In genomic region chr16:57618306-57619132, GRCh38 we compare ENCODE assay signal across 12 cellular contexts. TPM values are rescaled to one million over a fixed set of nuclear protein-coding genes. Genes with fewer than 3 reads are reported as not detected.
DNase-seq lines count a peak whose midpoint lies in the region; ATAC-seq and TF ChIP-seq lines count a peak whose summit lies in the region.
"Had no signal": no experiment of that assay in that cellular context is flagged by ENCODE, and none has a peak within 500 bp of the region (broad histone marks: within the 10 kb centered on the region; RNA-seq: fewer than 3 reads in every experiment).

No MANE protein-coding gene starts in this region.

- peaks cover 22% of the 10 kb centered on the region for H3K4me1 Mint-ChIP-seq in type B pancreatic cell (ENCODE audit: unreplicated experiment)

- no peak for TF ChIP-seq CTCF in adrenal gland (IDR thresholded peaks at IDR 0.05)
- no peak for TF ChIP-seq CTCF in lower lobe of right lung (IDR thresholded peaks at IDR 0.05)
- no peak for TF ChIP-seq CTCF in type B pancreatic cell (conservative IDR thresholded peaks at IDR 0.05)

- H3K27ac Mint-ChIP-seq in activated naive CD4-positive, alpha-beta T cell treated with anti-CD3 and anti-CD28 coated beads, Interleukin-2, amount 50 U/mL, for 72 hours: peak overlapping the region; percentile 5 to 34
- peak overlapping the region; percentile 91 for H3K27ac Mint-ChIP-seq in type B pancreatic cell

- TF ChIP-seq POLR2A in adrenal gland (IDR thresholded peaks at IDR 0.05): no peak

- H3K36me3 ChIP-seq in adrenal gland (replicated peaks in 1 of 2) (no peaks in the 10 kb centered on the region), lower lobe of right lung (no peaks in the 10 kb centered on the region)

- H3K27me3 ChIP-seq in adrenal gland (no peaks in the 10 kb centered on the region), lower lobe of right lung (ENCODE audit: low read depth) (no peaks in the 10 kb centered on the region)

- intact Hi-C loops in adrenal gland (cut with DNase I) (no loop called here), lower lobe of right lung (cut with DNase I) (no loop called here)

- H3K4me3 ChIP-seq in adrenal gland: no peak overlapping the region
- no peak overlapping the region for H3K4me3 ChIP-seq in lower lobe of right lung
- H3K4me3 ChIP-seq: psoas muscle had no signal

- H3K36me3 Mint-ChIP-seq in activated naive CD4-positive, alpha-beta T cell treated with anti-CD3 and anti-CD28 coated beads, Interleukin-2, amount 50 U/mL, for 72 hours: no peaks in the 10 kb centered on the region
- no peaks in the 10 kb centered on the region for H3K36me3 Mint-ChIP-seq in type B pancreatic cell

- H3K27ac ChIP-seq in adrenal gland (no peak overlapping the region), lower lobe of right lung (no peak overlapping the region)
- H3K27ac ChIP-seq: psoas muscle had no signal

- H3K9me3 Mint-ChIP-seq in activated naive CD4-positive, alpha-beta T cell treated with anti-CD3 and anti-CD28 coated beads, Interleukin-2, amount 50 U/mL, for 72 hours: no peaks in the 10 kb centered on the region
- no peaks in the 10 kb centered on the region for H3K9me3 Mint-ChIP-seq in type B pancreatic cell

- peaks cover 11 to 14% of the 10 kb centered on the region in 2 donors for H3K4me1 ChIP-seq in adrenal gland (replicated peaks in 1 of 2)
- H3K4me1 ChIP-seq in lower lobe of right lung: peaks cover 21% of the 10 kb centered on the region
- H3K4me1 ChIP-seq: psoas muscle had no signal

- ATAC-seq in activated naive CD4-positive, alpha-beta T cell treated with anti-CD3 and anti-CD28 coated beads, Interleukin-2, amount 50 U/mL, for 72 hours: no peak
- ATAC-seq in lower lobe of right lung (peak in 1 of 2 donors; percentile 38), GM21381 (IDR thresholded peaks at IDR 0.05; ENCODE audit: unreplicated experiment) (no peak)

- no peaks in the 10 kb centered on the region for H3K27me3 Mint-ChIP-seq in type B pancreatic cell

- 88 to 95% (median 90%) methylated on average over 19 of the region's 19 CpGs for WGBS in adrenal gland, 4 donors

- H3K9me3 ChIP-seq in adrenal gland (replicated peaks in 1 of 3) (no peaks in the 10 kb centered on the region), lower lobe of right lung (no peaks in the 10 kb centered on the region)
- H3K9me3 ChIP-seq: psoas muscle had no signal

- H3K4me3 Mint-ChIP-seq in type B pancreatic cell: peak overlapping the region; percentile 68

- peak in 1 of 2 donors; percentile 40 for DNase-seq in activated naive CD4-positive, alpha-beta T cell treated with anti-CD3 and anti-CD28 coated beads, Interleukin-2, amount 50 U/mL, for 72 hours (ENCODE audit: low spot score in 2 of 2)
- no peak for DNase-seq in activated naive CD4-positive, alpha-beta T cell treated with anti-CD3 and anti-CD28 coated beads, Interleukin-2, amount 50 U/mL, for 16 hours
- DNase-seq in adrenal gland (peak in 4 of 7 donors; percentile 10 to 14 (median 12)), lower lobe of right lung (peak; percentile 78), type B pancreatic cell (ENCODE audit: extremely low spot score, unreplicated experiment) (no peak), MV-4-11 (lab: John Stamatoyannopoulos, UW) (no peak), GF-D8 (lab: John Stamatoyannopoulos, UW) (no peak)
- DNase-seq: Kasumi-1, NCI-H524 treated with DMSO at 0.1 percent for 48 hours had no signal

RNA-seq across cellular contexts. Expression of gene ADGRG1, which starts 9.9 kb away (rescaled TPM):
- total RNA-seq in activated naive CD4-positive, alpha-beta T cell treated with anti-CD3 and anti-CD28 coated beads, Interleukin-2, amount 50 U/mL, for 72 hours: 1 to 10 TPM; 4.3 to 8.2 TPM
- total RNA-seq in adrenal gland (10 to 100 TPM; 14.4 to 69.9 (median 44.5) TPM), lower lobe of right lung (37.9 TPM), type B pancreatic cell (ENCODE audit: low replicate concordance) (41.1 and 61.0 TPM in 2 replicates)
- 10 to 100 TPM; 14.7 to 45.0 (median 19.8) TPM for polyA plus RNA-seq in adrenal gland

RNA-seq across cellular contexts. Expression of gene ADGRG3, which starts 49.6 kb away (rescaled TPM):
- under 1 TPM; 0.21 to 0.84 TPM for total RNA-seq in activated naive CD4-positive, alpha-beta T cell treated with anti-CD3 and anti-CD28 coated beads, Interleukin-2, amount 50 U/mL, for 72 hours
- total RNA-seq in adrenal gland: 1 to 10 TPM in 1 of 8 donors, under 1 TPM in 4, not detected in 3; 0.14 to 1.5 (median 0.50) TPM
- 1 to 10 TPM in 1 of 3 donors, under 1 TPM in 2; 0.20 to 2.0 (median 0.40) TPM for polyA plus RNA-seq in adrenal gland
- 7.7 TPM for total RNA-seq in lower lobe of right lung
- not detected in 2 replicates for total RNA-seq in type B pancreatic cell (ENCODE audit: low replicate concordance)
- polyA plus RNA-seq: AG04450 had no signal

Comparison
In these comparisons a context has a peak if more than half of its experiments do, and no peak if none do; other contexts are left out.
1. DNase-seq: peak in adrenal gland (4 of 7) and lower lobe of right lung (single experiment); none in activated naive CD4-positive, alpha-beta T cell treated with anti-CD3 and anti-CD28 coated beads, Interleukin-2, amount 50 U/mL, for 16 hours (single experiment), type B pancreatic cell (single experiment), MV-4-11 (single experiment) and GF-D8 (single experiment).